In the genomic region with DNA sequence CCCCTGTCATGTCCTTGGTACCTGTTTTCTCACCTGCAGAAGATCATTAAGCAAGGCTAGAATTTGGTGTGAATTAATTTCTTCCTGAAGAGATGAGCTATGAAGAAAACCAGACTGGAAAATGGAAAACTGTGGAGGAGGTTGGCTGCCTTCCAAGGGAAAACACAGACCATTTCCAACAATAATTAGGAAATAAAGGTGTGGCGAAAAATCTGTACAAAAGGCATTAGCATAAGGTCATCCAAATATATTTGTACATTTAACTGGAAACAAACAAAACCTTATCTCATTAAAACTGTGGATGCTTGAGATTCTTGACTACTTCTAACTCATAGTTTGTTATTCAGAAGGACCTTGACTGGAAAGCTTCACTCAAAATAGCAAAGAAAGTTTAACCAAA, we compare ENCODE assay signal across 9 cellular contexts. TPM values are rescaled to one million over a fixed set of nuclear protein-coding genes. Genes with fewer than 3 reads are reported as not detected.
DNase-seq lines count a peak whose midpoint lies in the region; ATAC-seq and TF ChIP-seq lines count a peak whose summit lies in the region.
"Had no signal": no experiment of that assay in that cellular context is flagged by ENCODE, and none has a peak within 500 bp of the region (broad histone marks: within the 10 kb centered on the region; RNA-seq: fewer than 3 reads in every experiment).

No MANE protein-coding gene starts in this region.

- TF ChIP-seq CTCF in RWPE2 (IDR thresholded peaks at IDR 0.05; ENCODE audit: poor library complexity, severe bottlenecking) (no peak), epithelial cell of esophagus (IDR thresholded peaks at IDR 0.05; ENCODE audit: insufficient read depth, low read depth, low read length, missing control alignments) (no peak), psoas muscle (IDR thresholded peaks at IDR 0.05) (no peak)

- peaks cover 23% of the 10 kb centered on the region for H3K4me1 ChIP-seq in RWPE2 (ENCODE audit: insufficient read depth, poor library complexity, severe bottlenecking)
- H3K4me1 ChIP-seq in psoas muscle: peaks cover 26% of the 10 kb centered on the region

- H3K4me3 ChIP-seq in RWPE2 (ENCODE audit: severe bottlenecking) (peak overlapping the region; percentile 55), epithelial cell of esophagus (ENCODE audit: low read length) (peak overlapping the region; percentile 71), psoas muscle (peak overlapping the region; percentile 79)

- intact Hi-C loops in psoas muscle (cut with DNase I): no loop called here

- 31 to 45% (median 36%) methylated on average over 1 of the region's 1 CpG for WGBS in psoas muscle, 3 donors

- H3K9me3 ChIP-seq in RWPE2 (ENCODE audit: severe bottlenecking) (peaks cover 3% of the 10 kb centered on the region), psoas muscle (no peaks in the 10 kb centered on the region)

- H3K27me3 ChIP-seq in RWPE2 (ENCODE audit: insufficient read depth, poor library complexity, severe bottlenecking) (no peaks in the 10 kb centered on the region), psoas muscle (ENCODE audit: insufficient read depth in 3 of 3, low read length in 2 of 3) (no peaks in the 10 kb centered on the region)

- in situ Hi-C loops in G401 (cut with HindIII; ENCODE audit: low sequenced_read_pairs): loop anchor here (10.0 kb wide), 1 partner anchor 109 kb away; no protein-coding TSS in a partner anchor

- H3K27ac ChIP-seq in RWPE2 (ENCODE audit: poor library complexity, severe bottlenecking) (peak overlapping the region; percentile 92), psoas muscle (peak overlapping the region; percentile 95)

- DNase-seq in G401 (ENCODE audit: low spot score) (peak; percentile 54), RWPE2 (ENCODE audit: low spot score) (no peak), epithelial cell of esophagus (ENCODE audit: low read depth) (no peak), psoas muscle (no peak), ureter (ENCODE audit: low spot score) (no peak), SHP77 (lab: John Stamatoyannopoulos, UW) (no peak), NCI-H187 treated with DMSO at 0.1 percent for 48 hours (lab: John Stamatoyannopoulos, UW) (no peak)
- DNase-seq: RPMI8226 had no signal

- no peak for ATAC-seq in RWPE2 (ENCODE audit: low read depth)
- no peak for ATAC-seq in psoas muscle
- ATAC-seq in HG03135 (IDR thresholded peaks at IDR 0.05; ENCODE audit: unreplicated experiment): no peak

- H3K36me3 ChIP-seq in RWPE2 (ENCODE audit: low read depth) (peaks cover 19% of the 10 kb centered on the region), psoas muscle (ENCODE audit: insufficient read depth in 1 of 2, low read depth in 1 of 2) (peaks cover 0 to 9% of the 10 kb centered on the region in 2 donors)

RNA-seq across cellular contexts. Expression of a gene that starts 1.7 kb away (rescaled TPM):
- 24.1 and 28.7 TPM in 2 replicates for total RNA-seq in G401 (2014; rRNA removed; shearing (Covaris generic))
- 10 to 100 TPM; 15.4 to 22.7 (median 18.8) TPM for total RNA-seq in psoas muscle
- polyA plus RNA-seq in psoas muscle: 10 to 100 TPM; 15.3 to 19.8 (median 15.9) TPM
- 49.3 TPM for total RNA-seq in ureter

RNA-seq across cellular contexts. Expression of a gene that starts 50.7 kb away (rescaled TPM):
- 33.2 and 38.0 TPM in 2 replicates for total RNA-seq in G401 (2014; rRNA removed; shearing (Covaris generic))
- total RNA-seq in psoas muscle (10 to 100 TPM; 36.6 to 48.6 (median 41.0) TPM), ureter (66.4 TPM)
- 10 to 100 TPM; 15.5 to 35.7 (median 22.6) TPM for polyA plus RNA-seq in psoas muscle
